ENCODE assay signal across 3 cellular contexts in the genomic region with DNA sequence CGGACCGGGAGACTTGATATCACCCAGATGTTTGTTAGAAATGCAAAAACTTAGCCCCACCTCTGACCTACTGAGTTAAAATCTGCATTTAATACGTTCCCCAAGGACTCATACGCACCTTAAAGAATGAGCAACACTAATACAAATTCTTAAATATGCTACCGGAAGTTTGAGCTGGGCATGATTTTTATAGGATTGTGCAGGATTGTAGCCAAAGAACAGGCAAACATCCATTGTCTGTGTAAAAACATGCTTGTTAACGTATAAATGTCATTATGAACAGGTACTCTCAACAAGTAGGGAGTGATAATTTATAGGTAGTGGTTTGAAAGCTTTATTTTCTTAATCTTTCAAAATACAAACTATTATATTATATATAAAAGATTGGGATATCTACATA.
"Had no signal": no experiment of that assay in that cellular context is flagged by ENCODE, and none has a peak within 500 bp of the region (broad histone marks: within the 10 kb centered on the region; RNA-seq: fewer than 3 reads in every experiment).

No MANE protein-coding gene starts in this region.

- DNase-seq: GDM1, GF-D8 had no signal

- H3K4me3 ChIP-seq: GM12878 had no signal

- ATAC-seq: GM12878 had no signal
